7 cellular contexts compared by ENCODE assay signal in the genomic region with DNA sequence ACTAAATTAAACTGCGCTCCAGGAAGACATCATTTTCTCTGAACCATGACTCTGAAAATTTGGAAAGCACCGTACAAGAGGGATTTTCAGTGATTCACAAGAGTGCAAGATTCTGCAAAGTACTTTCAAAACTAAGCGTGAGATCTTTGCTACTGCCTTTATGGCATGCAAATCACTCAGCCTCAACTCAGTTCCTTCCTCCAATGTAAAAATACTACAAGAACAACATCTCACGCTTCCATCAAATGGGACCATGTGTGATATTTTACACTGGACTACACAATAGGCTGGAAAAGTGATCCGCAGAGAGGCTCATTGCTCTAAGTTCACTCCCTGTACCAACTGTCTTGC. TPM values are rescaled to one million over a fixed set of nuclear protein-coding genes. Genes with fewer than 3 reads are reported as not detected.
DNase-seq lines count a peak whose midpoint lies in the region; ATAC-seq and TF ChIP-seq lines count a peak whose summit lies in the region.

No MANE protein-coding gene starts in this region.

- no peaks in the 10 kb centered on the region for H3K36me3 Mint-ChIP-seq in T-helper 2 cell treated with Interferon-gamma antibody and Interleukin-4, amounts not matched to agents 5 μg/mL and 100 μg/mL, for 36 hours (ENCODE audit: low read depth)

- H3K9me3 Mint-ChIP-seq in T-helper 2 cell treated with Interferon-gamma antibody and Interleukin-4, amounts not matched to agents 5 μg/mL and 100 μg/mL, for 36 hours: no peaks in the 10 kb centered on the region

- H3K4me1 Mint-ChIP-seq in T-helper 2 cell treated with Interferon-gamma antibody and Interleukin-4, amounts not matched to agents 5 μg/mL and 100 μg/mL, for 36 hours (ENCODE audit: low read depth): peaks cover 5% of the 10 kb centered on the region

- H3K9me3 ChIP-seq in vagina: no peaks in the 10 kb centered on the region

- TF ChIP-seq CTCF in kidney epithelial cell (IDR thresholded peaks at IDR 0.05; ENCODE audit: insufficient read depth, low read length, poor library complexity, severe bottlenecking): no peak
- no peak for TF ChIP-seq CTCF in vagina (IDR thresholded peaks at IDR 0.05)

- intact Hi-C loops in vagina (cut with DNase I): loop anchor here (5.0 kb wide), 1 partner anchor 293 kb away; no protein-coding TSS in a partner anchor

- H3K4me3 Mint-ChIP-seq in T-helper 2 cell treated with Interferon-gamma antibody and Interleukin-4, amounts not matched to agents 5 μg/mL and 100 μg/mL, for 36 hours: peak overlapping the region; percentile 96

- no peak for DNase-seq in T-helper 2 cell treated with Interferon-gamma antibody and Interleukin-4, amounts not matched to agents 5 μg/mL and 100 μg/mL, for 36 hours (ENCODE audit: low spot score)
- no peak for DNase-seq in kidney epithelial cell (ENCODE audit: low read depth)
- DNase-seq in vagina (ENCODE audit: extremely low spot score in 2 of 2): no peak
- DNase-seq in hypothalamus (lab: John Stamatoyannopoulos, UW): no peak
- no peak for DNase-seq in NOMO-1 treated with dmso at 0.1 percent for 144 hours (lab: John Stamatoyannopoulos, UW; ENCODE audit: unreplicated experiment)

- no peak for TF ChIP-seq POLR2A in vagina (IDR thresholded peaks at IDR 0.05)

- H3K27ac Mint-ChIP-seq in T-helper 2 cell treated with Interferon-gamma antibody and Interleukin-4, amounts not matched to agents 5 μg/mL and 100 μg/mL, for 36 hours: no peak overlapping the region

- H3K27me3 ChIP-seq in kidney epithelial cell (ENCODE audit: control insufficient read depth, insufficient read depth, low read length) (no peaks in the 10 kb centered on the region), vagina (no peaks in the 10 kb centered on the region)

- H3K27me3 Mint-ChIP-seq in T-helper 2 cell treated with Interferon-gamma antibody and Interleukin-4, amounts not matched to agents 5 μg/mL and 100 μg/mL, for 36 hours (ENCODE audit: low read depth): peaks cover 45% of the 10 kb centered on the region

- ATAC-seq in GM18868 (IDR thresholded peaks at IDR 0.05; ENCODE audit: unreplicated experiment): peak; percentile 47
- ATAC-seq in HG02623 (IDR thresholded peaks at IDR 0.05; ENCODE audit: unreplicated experiment): peak; percentile 35

- H3K27ac ChIP-seq in vagina: peak overlapping the region; percentile 88

- H3K4me3 ChIP-seq in kidney epithelial cell (ENCODE audit: low read depth, low read length) (peak overlapping the region; percentile 64), vagina (peak overlapping the region; percentile 69 to 85)

- H3K36me3 ChIP-seq in kidney epithelial cell (ENCODE audit: control insufficient read depth, insufficient read depth, low read length): no peaks in the 10 kb centered on the region
- no peaks in the 10 kb centered on the region for H3K36me3 ChIP-seq in vagina

- H3K4me1 ChIP-seq in vagina: peaks cover 7% of the 10 kb centered on the region

RNA-seq across cellular contexts. Expression of a gene that starts 0.7 kb away (rescaled TPM):
- total RNA-seq in kidney epithelial cell: 9.0 TPM in 2 replicates
- 11.5 TPM for total RNA-seq in vagina
